In the genomic region with DNA sequence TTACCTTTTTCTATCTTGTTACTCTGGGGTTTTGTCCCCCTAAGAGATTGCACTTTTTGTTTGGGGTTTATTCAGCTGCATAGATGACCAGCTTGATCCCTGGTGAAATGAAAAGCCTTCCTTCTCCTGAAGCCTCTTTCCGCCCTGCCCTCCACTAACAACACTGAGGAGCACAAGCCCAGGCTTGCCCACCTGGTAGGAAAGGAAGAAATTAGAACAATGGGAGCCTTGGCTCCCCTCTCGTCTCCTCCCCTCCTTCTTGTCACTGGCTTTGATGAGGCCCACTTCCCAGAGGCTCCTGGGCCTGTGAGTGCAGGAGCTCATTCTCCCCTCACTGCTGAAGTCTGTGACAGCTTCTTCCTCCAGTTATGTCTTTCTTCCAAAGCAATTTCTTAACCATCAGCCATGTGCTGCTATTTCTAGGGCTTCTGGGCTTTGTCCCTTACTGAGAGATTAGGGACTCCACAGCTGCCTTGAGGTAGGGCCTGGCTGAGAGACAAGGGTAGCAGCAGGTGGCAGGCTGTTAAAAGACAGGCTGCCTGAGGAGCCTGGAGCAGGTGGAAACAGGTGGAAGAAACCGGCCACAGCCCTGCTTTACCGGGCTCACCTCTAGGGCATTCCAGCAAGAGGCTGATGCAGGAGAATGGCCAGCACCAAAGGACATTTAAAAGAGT, we compare ENCODE assay signal across 8 cellular contexts. TPM values are rescaled to one million over a fixed set of nuclear protein-coding genes. Genes with fewer than 3 reads are reported as not detected.
DNase-seq lines count a peak whose midpoint lies in the region; ATAC-seq and TF ChIP-seq lines count a peak whose summit lies in the region.

No MANE protein-coding gene starts in this region.

- intact Hi-C loops in activated CD8-positive, alpha-beta T cell treated with anti-CD3 and anti-CD28 coated beads for 36 hours (cut with micrococcal nuclease), result no loop called here
- intact Hi-C loops in left lung (cut with DNase I), result no loop called here

- no peak overlapping the region for H3K4me3 Mint-ChIP-seq in activated CD8-positive, alpha-beta T cell treated with anti-CD3 and anti-CD28 coated beads for 36 hours

- peaks cover 30% of the 10 kb centered on the region for H3K4me1 Mint-ChIP-seq in activated CD8-positive, alpha-beta T cell treated with anti-CD3 and anti-CD28 coated beads for 36 hours (ENCODE audit: low read depth)

- peak overlapping the region; percentile 96 for H3K27ac ChIP-seq in 22Rv1
- H3K27ac ChIP-seq in left lung, result peak overlapping the region; percentile 72 to 86

- peaks cover 43% of the 10 kb centered on the region for H3K36me3 Mint-ChIP-seq in activated CD8-positive, alpha-beta T cell treated with anti-CD3 and anti-CD28 coated beads for 36 hours (ENCODE audit: low read depth)

- peak; percentile 20 for TF ChIP-seq CTCF in 22Rv1 (IDR thresholded peaks at IDR 0.05)
- no peak for TF ChIP-seq CTCF in activated CD8-positive, alpha-beta T cell treated with anti-CD3 and anti-CD28 coated beads for 36 hours (IDR thresholded peaks at IDR 0.05)
- TF ChIP-seq CTCF in left lung (IDR thresholded peaks at IDR 0.05), result no peak

- no peaks in the 10 kb centered on the region for H3K27me3 Mint-ChIP-seq in activated CD8-positive, alpha-beta T cell treated with anti-CD3 and anti-CD28 coated beads for 36 hours

- H3K4me1 ChIP-seq in left lung, result peaks cover 45 to 98% of the 10 kb centered on the region in 2 donors

- CTCF ChIA-PET in activated CD8-positive, alpha-beta T cell treated with anti-CD3 and anti-CD28 coated beads for 36 hours (lab: Charles Lee), result interaction anchor here (1.0 to 5.6 kb wide), 4 partner anchors 14 to 129 kb away, joined by 4 to 33 read pairs (median 6); no protein-coding TSS in a partner anchor

- DNase-seq in NCI-H1092 (lab: John Stamatoyannopoulos, UW), result peak; percentile 52
- DNase-seq in activated CD8-positive, alpha-beta T cell treated with anti-CD3 and anti-CD28 coated beads for 36 hours, result no peak
- DNase-seq in left lung, result no peak
- DNase-seq in NK-92 (lab: John Stamatoyannopoulos, UW; ENCODE audit: unreplicated experiment), result no peak
- DNase-seq in GDM1 (lab: John Stamatoyannopoulos, UW), result no peak
- DNase-seq in SIG-M5 (lab: John Stamatoyannopoulos, UW), result no peak

- H3K9me3 ChIP-seq in left lung, result no peaks in the 10 kb centered on the region

- peak overlapping the region; percentile 81 for H3K27ac Mint-ChIP-seq in activated CD8-positive, alpha-beta T cell treated with anti-CD3 and anti-CD28 coated beads for 36 hours

- no peak overlapping the region for H3K4me3 ChIP-seq in left lung

- no peak for ATAC-seq in activated CD8-positive, alpha-beta T cell treated with anti-CD3 and anti-CD28 coated beads for 36 hours
- ATAC-seq in left lung (peak; percentile 15), GM19324 (IDR thresholded peaks at IDR 0.05; ENCODE audit: low FRiP score, unreplicated experiment) (no peak)

- H3K27me3 ChIP-seq in left lung, result no peaks in the 10 kb centered on the region

- POLR2A ChIA-PET in activated CD8-positive, alpha-beta T cell treated with anti-CD3 and anti-CD28 coated beads for 36 hours (lab: Charles Lee), result interaction anchor here (0.8 kb wide), 1 partner anchor 12 kb away, joined by 3 read pairs; no protein-coding TSS in a partner anchor

- no peaks in the 10 kb centered on the region for H3K9me3 Mint-ChIP-seq in activated CD8-positive, alpha-beta T cell treated with anti-CD3 and anti-CD28 coated beads for 36 hours

- peaks cover 0 to 55% of the 10 kb centered on the region in 2 donors for H3K36me3 ChIP-seq in left lung

RNA-seq across cellular contexts. Expression of a gene that starts 53.7 kb away (rescaled TPM):
- total RNA-seq in activated CD8-positive, alpha-beta T cell treated with anti-CD3 and anti-CD28 coated beads for 36 hours, result 100 to 1,000 TPM; 255 to 267 TPM
- total RNA-seq in left lung, result 100 to 1,000 TPM; 188 to 199 TPM
